19 cellular contexts compared by ENCODE assay signal in genomic region chr7:122675011-122675410, GRCh38. TPM values are rescaled to one million over a fixed set of nuclear protein-coding genes. Genes with fewer than 3 reads are reported as not detected.
DNase-seq lines count a peak whose midpoint lies in the region; ATAC-seq and TF ChIP-seq lines count a peak whose summit lies in the region.
"Had no signal": no experiment of that assay in that cellular context is flagged by ENCODE, and none has a peak within 500 bp of the region (broad histone marks: within the 10 kb centered on the region; RNA-seq: fewer than 3 reads in every experiment).

No MANE protein-coding gene starts in this region.

- no peaks in the 10 kb centered on the region for H3K9me3 Mint-ChIP-seq in MCF 10A (ENCODE audit: unreplicated experiment)
- peaks cover 21% of the 10 kb centered on the region for H3K9me3 Mint-ChIP-seq in CD8-positive, alpha-beta T cell

- no peaks in the 10 kb centered on the region for H3K9me3 ChIP-seq in upper lobe of right lung
- H3K9me3 ChIP-seq in CD8-positive, alpha-beta T cell (ENCODE audit: low read length): no peaks in the 10 kb centered on the region

- no peaks in the 10 kb centered on the region for H3K27me3 ChIP-seq in upper lobe of right lung
- no peaks in the 10 kb centered on the region for H3K27me3 ChIP-seq in CD8-positive, alpha-beta T cell (ENCODE audit: insufficient read depth, low read length)

- no peaks in the 10 kb centered on the region for H3K27me3 Mint-ChIP-seq in MCF 10A (ENCODE audit: insufficient read depth, unreplicated experiment)
- H3K27me3 Mint-ChIP-seq in CD8-positive, alpha-beta T cell (ENCODE audit: low read depth): no peaks in the 10 kb centered on the region

- peaks cover 11% of the 10 kb centered on the region for H3K4me1 ChIP-seq in upper lobe of right lung
- H3K4me1 ChIP-seq in CD8-positive, alpha-beta T cell (ENCODE audit: insufficient read depth, low read length): no peaks in the 10 kb centered on the region

- H3K4me3 Mint-ChIP-seq in MCF 10A (ENCODE audit: unreplicated experiment): peak overlapping the region; percentile 24
- H3K4me3 Mint-ChIP-seq in CD8-positive, alpha-beta T cell: no peak overlapping the region

- ATAC-seq in upper lobe of right lung (no peak), GM18873 (IDR thresholded peaks at IDR 0.05; ENCODE audit: low FRiP score, unreplicated experiment) (no peak)
- no peak for ATAC-seq in CD8-positive, alpha-beta T cell
- ATAC-seq: Right ventricle myocardium inferior had no signal

- CTCF ChIA-PET in MCF 10A (lab: Yijun Ruan, JAX): interaction anchor here (0.6 to 1.3 kb wide), 2 partner anchors 43 to 72 kb away, joined by 3 to 4 read pairs; no protein-coding TSS in a partner anchor
- CTCF ChIA-PET in CD8-positive, alpha-beta T cell (lab: Charles Lee): interaction anchor here (0.9 kb wide), 1 partner anchor 37 kb away, joined by 3 read pairs; no protein-coding TSS in a partner anchor

- H3K27ac ChIP-seq in upper lobe of right lung: no peak overlapping the region
- no peak overlapping the region for H3K27ac ChIP-seq in CD8-positive, alpha-beta T cell (ENCODE audit: low read depth, low read length)

- peak; percentile 40 for DNase-seq in HT1080 (ENCODE audit: low read depth)
- peak; percentile 39 for DNase-seq in MCF 10A (ENCODE audit: unreplicated experiment)
- DNase-seq in iris pigment epithelial cell (ENCODE audit: low read depth): peak; percentile 29
- no peak for DNase-seq in upper lobe of right lung
- DNase-seq in NCI-H1105 (lab: John Stamatoyannopoulos, UW): no peak
- DNase-seq in CD8-positive, alpha-beta T cell: no peak
- DNase-seq: activated naive CD4-positive, alpha-beta T cell; DMS79 treated with DMSO at 0.1 percent for 48 hours; GOT3; NCI-H510A; stimulated activated CD4-positive, alpha-beta T cell treated with anti-CD3 and anti-CD28 coated beads, Interleukin-4, amount 100 ng/mL, for 24 hours; T-helper 1 cell had no signal

- H3K4me3 ChIP-seq in upper lobe of right lung: peak overlapping the region; percentile 21
- no peak overlapping the region for H3K4me3 ChIP-seq in CD8-positive, alpha-beta T cell (ENCODE audit: low read depth, low read length)
- H3K4me3 ChIP-seq: lung, skin epidermis had no signal

- intact Hi-C loops in MCF 10A (cut with micrococcal nuclease): no loop called here
- intact Hi-C loops in upper lobe of right lung (cut with DNase I): no loop called here
- intact Hi-C loops in CD8-positive, alpha-beta T cell (cut with DNase I, micrococcal nuclease): no loop called here

- peak overlapping the region; percentile 46 for H3K27ac Mint-ChIP-seq in MCF 10A (ENCODE audit: low read depth, unreplicated experiment)
- H3K27ac Mint-ChIP-seq in CD8-positive, alpha-beta T cell: no peak overlapping the region

- H3K36me3 Mint-ChIP-seq in MCF 10A (ENCODE audit: insufficient read depth, unreplicated experiment): no peaks in the 10 kb centered on the region
- H3K36me3 Mint-ChIP-seq in CD8-positive, alpha-beta T cell: no peaks in the 10 kb centered on the region

- no TSS peak for BruUV-seq in MCF 10A (replicated peaks; lab: Mats Ljungman, UMichigan)

- no peaks in the 10 kb centered on the region for H3K4me1 Mint-ChIP-seq in MCF 10A (ENCODE audit: insufficient read depth, unreplicated experiment)
- no peaks in the 10 kb centered on the region for H3K4me1 Mint-ChIP-seq in CD8-positive, alpha-beta T cell (ENCODE audit: low read depth)

- TF ChIP-seq CTCF in MCF 10A (IDR thresholded peaks at IDR 0.05; ENCODE audit: unreplicated experiment) (no peak), upper lobe of right lung (IDR thresholded peaks at IDR 0.05) (no peak)
- TF ChIP-seq CTCF in CD8-positive, alpha-beta T cell (IDR thresholded peaks at IDR 0.05): no peak

- no peaks in the 10 kb centered on the region for H3K36me3 ChIP-seq in upper lobe of right lung
- H3K36me3 ChIP-seq in CD8-positive, alpha-beta T cell (ENCODE audit: insufficient read depth, low read length): no peaks in the 10 kb centered on the region

- POLR2A ChIA-PET in MCF 10A (lab: Yijun Ruan, JAX): interaction anchor here (0.7 kb wide), 1 partner anchor 36 kb away, joined by 3 read pairs; no protein-coding TSS in a partner anchor
- POLR2A ChIA-PET in CD8-positive, alpha-beta T cell (lab: Charles Lee): no interaction called here

RNA-seq across cellular contexts. Expression of gene RNF133, which starts 23.9 kb away (rescaled TPM):
- total RNA-seq in HT1080 (2014; rRNA removed; shearing (Covaris generic)): 0.08 and 0.33 TPM in 2 replicates
- 0.06 and 0.08 TPM in 2 replicates for polyA plus RNA-seq in HT1080 (2015; cell fraction: cytosol; rRNA removed)
- polyA plus RNA-seq in HT1080 (2015; cell fraction: nucleus; rRNA removed): 0.08 and 0.23 TPM in 2 replicates
- 0.49 and 0.70 TPM in 2 replicates for total RNA-seq in MCF 10A (2022)
- 1.2 TPM for total RNA-seq in upper lobe of right lung
- total RNA-seq in CD8-positive, alpha-beta T cell: not detected
- total RNA-seq: myocyte, osteocyte had no signal
- polyA plus RNA-seq: esophagus had no signal

RNA-seq across cellular contexts. Expression of gene RNF148, which starts 27.7 kb away (rescaled TPM):
- 0.18 and 0.43 TPM in 2 replicates for total RNA-seq in HT1080 (2014; rRNA removed; shearing (Covaris generic))
- polyA plus RNA-seq in HT1080 (2015; cell fraction: cytosol; rRNA removed): 0.20 TPM in 1 of 2 replicates, not detected in the other
- polyA plus RNA-seq in HT1080 (2015; cell fraction: nucleus; rRNA removed): 0.10 and 0.39 TPM in 2 replicates
- 0.63 and 0.96 TPM in 2 replicates for total RNA-seq in MCF 10A (2022)
- 1.9 TPM for total RNA-seq in upper lobe of right lung
- total RNA-seq in CD8-positive, alpha-beta T cell: not detected
- total RNA-seq: myocyte, osteocyte had no signal

Comparison
In these comparisons a context has a peak if more than half of its experiments do, and no peak if none do; other contexts are left out.
1. DNase-seq: peak in HT1080 (single experiment), MCF 10A (single experiment) and iris pigment epithelial cell (single experiment); none in upper lobe of right lung (single experiment), NCI-H1105 (single experiment) and CD8-positive, alpha-beta T cell (0 of 7).